ENCODE assay signal across 20 cellular contexts in the genomic region with DNA sequence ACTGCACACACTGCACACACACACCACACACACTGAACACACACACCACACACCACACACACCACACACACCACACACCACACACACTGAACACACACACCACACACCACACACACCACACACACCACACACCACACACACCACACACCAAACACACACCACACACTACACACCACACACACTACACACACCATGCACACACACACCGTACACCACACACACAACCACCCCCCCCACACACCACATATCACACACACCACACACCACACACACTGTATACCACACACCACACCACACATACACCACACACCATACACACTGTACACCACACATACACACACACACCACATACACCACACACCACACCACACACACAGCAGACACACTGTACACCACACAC. TPM values are rescaled to one million over a fixed set of nuclear protein-coding genes. Genes with fewer than 3 reads are reported as not detected.
DNase-seq lines count a peak whose midpoint lies in the region; ATAC-seq, FAIRE-seq and TF ChIP-seq lines count a peak whose summit lies in the region.
"Had no signal": no experiment of that assay in that cellular context is flagged by ENCODE, and none has a peak within 500 bp of the region (broad histone marks: within the 10 kb centered on the region; RNA-seq: fewer than 3 reads in every experiment).

No MANE protein-coding gene starts in this region.

- WGBS in GM12878 (ENCODE audit: insufficient coverage, insufficient replicate concordance, low lambda C conversion rate, missing lambda C conversion rate): 100% methylated on average over 1 of the region's 1 CpG
- WGBS in mesenchymal stem cell: no CpG with 5 or more reads among the region's 1 CpG
- WGBS in body of pancreas, 2 donors: 85 to 100% methylated on average over 1 of the region's 1 CpG

- no peaks in the 10 kb centered on the region for H3K79me1 ChIP-seq in mesenchymal stem cell (replicated peaks; ENCODE audit: low read length, poor library complexity, severe bottlenecking)

- H4K91ac ChIP-seq in mesenchymal stem cell (ENCODE audit: low read length): peak overlapping the region; percentile 25

- no peaks in the 10 kb centered on the region for H3K4me1 ChIP-seq in GM12878 (ENCODE audit: control insufficient read depth, insufficient read depth, low read length)
- no peaks in the 10 kb centered on the region for H3K4me1 ChIP-seq in mesenchymal stem cell (ENCODE audit: control insufficient read depth, insufficient read depth, low read depth, low read length)
- no peaks in the 10 kb centered on the region for H3K4me1 ChIP-seq in body of pancreas

- no peak overlapping the region for H2AK5ac ChIP-seq in mesenchymal stem cell (ENCODE audit: low read length, severe bottlenecking)

- ATAC-seq in activated T-cell treated with anti-CD3 and anti-CD28 coated beads, Interleukin-2, amount 50 U/mL, for 72 hours (replicated peaks in 1 of 2): no peak
- ATAC-seq in GM12878 (no peak), GM18502 (IDR thresholded peaks at IDR 0.05; ENCODE audit: poor library complexity, unreplicated experiment) (no peak), body of pancreas (no peak), HG03520 (IDR thresholded peaks at IDR 0.05; ENCODE audit: unreplicated experiment) (no peak)
- ATAC-seq: CD8-positive, alpha-beta T cell had no signal

- H3K9me3 ChIP-seq in GM12878 (replicated peaks; ENCODE audit: control insufficient read depth, insufficient read depth, low read length) (peaks cover 1% of the 10 kb centered on the region; the same call in 2 of the 3 replicates), mesenchymal stem cell (ENCODE audit: control insufficient read depth, low read length) (peaks cover 13% of the 10 kb centered on the region), body of pancreas (peaks cover 0 to 5% (median 0%) of the 10 kb centered on the region in 3 donors)

- H3K18ac ChIP-seq in mesenchymal stem cell (ENCODE audit: low read depth in 1 of 2, low read length in 2 of 2): no peak overlapping the region

- POLR2A ChIA-PET in GM12878 (lab: Charles Lee): no interaction called here

- no peak overlapping the region for H3K4ac ChIP-seq in mesenchymal stem cell (ENCODE audit: low read depth in 1 of 2, low read length in 2 of 2)

- H3K4me3 Mint-ChIP-seq in activated T-cell treated with anti-CD3 and anti-CD28 coated beads, Interleukin-2, amount 50 U/mL, for 72 hours: no peak overlapping the region
- H3K4me3 Mint-ChIP-seq: CD14-positive monocyte; CD8-positive, alpha-beta T cell had no signal

- peaks cover 30% of the 10 kb centered on the region for H3K27me3 Mint-ChIP-seq in activated T-cell treated with anti-CD3 and anti-CD28 coated beads, Interleukin-2, amount 50 U/mL, for 72 hours (ENCODE audit: low read depth)

- intact Hi-C loops in GM12878 (cut with micrococcal nuclease; ENCODE audit: unreplicated experiment) (no loop called here), body of pancreas (cut with DNase I) (no loop called here)

- TF ChIP-seq RAD21 in GM12878 (IDR thresholded peaks at IDR 0.05; ENCODE audit: insufficient read depth, low read depth, low read length): no peak

- TF ChIP-seq EP300 in GM12878 (IDR thresholded peaks at IDR 0.05; ENCODE audit: borderline replicate concordance in 1 of 2, control insufficient read depth in 1 of 2, low read depth in 2 of 2, low read length in 2 of 2): no peak

- H3K27ac ChIP-seq in GM12878 (ENCODE audit: control insufficient read depth, insufficient read depth) (no peak overlapping the region), mesenchymal stem cell (ENCODE audit: low read length, poor library complexity, severe bottlenecking) (no peak overlapping the region), body of pancreas (no peak overlapping the region)
- H3K27ac ChIP-seq: 22Rv1, GM23248 had no signal

- H3K4me1 Mint-ChIP-seq in activated T-cell treated with anti-CD3 and anti-CD28 coated beads, Interleukin-2, amount 50 U/mL, for 72 hours (ENCODE audit: low read depth): no peaks in the 10 kb centered on the region
- H3K4me1 Mint-ChIP-seq: CD14-positive monocyte had no signal

- FAIRE-seq in GM12878 (lab: Jason Lieb, UNC): peak; percentile 54
- FAIRE-seq: D721Med, G401.6, GM18507 had no signal

- peak overlapping the region in 1 of 2 experiments; percentile 38 for H3K14ac ChIP-seq in mesenchymal stem cell (ENCODE audit: low read length in 2 of 2)

- RAD21 ChIA-PET in GM12878 (lab: Charles Lee; ENCODE audit: unreplicated experiment): no interaction called here

- H2BK120ac ChIP-seq in mesenchymal stem cell (ENCODE audit: low read depth, low read length): no peak overlapping the region

- H4K20me1 ChIP-seq in GM12878 (ENCODE audit: control insufficient read depth, insufficient read depth): no peaks in the 10 kb centered on the region

- H3K4me2 ChIP-seq in GM12878 (ENCODE audit: control insufficient read depth, insufficient read depth) (no peak overlapping the region), mesenchymal stem cell (ENCODE audit: low read length, poor library complexity, severe bottlenecking) (no peak overlapping the region)

- SMC1A ChIA-PET in GM12878 (lab: Charles Lee; ENCODE audit: uncharacterized antibody, unreplicated experiment): no interaction called here

- no peaks in the 10 kb centered on the region for H3K36me3 Mint-ChIP-seq in activated T-cell treated with anti-CD3 and anti-CD28 coated beads, Interleukin-2, amount 50 U/mL, for 72 hours (ENCODE audit: insufficient read depth in 2 of 2)
- H3K36me3 Mint-ChIP-seq: CD14-positive monocyte; CD8-positive, alpha-beta T cell had no signal

- no peak overlapping the region for H3K4me3 ChIP-seq in GM12878
- H3K4me3 ChIP-seq in mesenchymal stem cell (ENCODE audit: insufficient read depth in 1 of 2, low read depth in 1 of 2, low read length in 2 of 2): no peak overlapping the region
- H3K4me3 ChIP-seq in body of pancreas: no peak overlapping the region
- H3K4me3 ChIP-seq: GM23248 had no signal

- in situ Hi-C loops in GM12878 (cut with MboI): no loop called here

- peak overlapping the region; percentile 12 for H3K27ac Mint-ChIP-seq in activated T-cell treated with anti-CD3 and anti-CD28 coated beads, Interleukin-2, amount 50 U/mL, for 72 hours
- H3K27ac Mint-ChIP-seq: CD8-positive, alpha-beta T cell had no signal

- no peak overlapping the region for H3K9ac ChIP-seq in GM12878 (ENCODE audit: control insufficient read depth, insufficient read depth, low read length)
- no peak overlapping the region for H3K9ac ChIP-seq in mesenchymal stem cell (ENCODE audit: low read length)
- H3K9ac ChIP-seq: GM23248 had no signal

- H3K27me3 ChIP-seq in GM12878 (replicated peaks in 1 of 2; ENCODE audit: control insufficient read depth in 2 of 2, insufficient read depth in 2 of 2, low read length in 1 of 2) (peaks cover 0 to 4% of the 10 kb centered on the region in 2 experiments; a peak in 3 of 4 replicates), mesenchymal stem cell (ENCODE audit: control insufficient read depth in 1 of 2, insufficient read depth in 1 of 2, low read length in 2 of 2) (peaks cover 9 to 35% of the 10 kb centered on the region in 2 experiments), body of pancreas (no peaks in the 10 kb centered on the region)

- no peaks in the 10 kb centered on the region for H3K79me2 ChIP-seq in GM12878 (ENCODE audit: control insufficient read depth, insufficient read depth, low read length)

- TF ChIP-seq CTCF in GM12878 (IDR thresholded peaks at IDR 0.05 in 2 of 3, conservative IDR thresholded peaks at IDR 0.05 in 1 of 3; ENCODE audit: control insufficient read depth in 2 of 3, extremely low read depth in 1 of 3, insufficient read depth in 1 of 3, low read depth in 3 of 3, low read length in 3 of 3) (no peak), body of pancreas (IDR thresholded peaks at IDR 0.05) (no peak)

- DNase-seq in activated T-cell treated with anti-CD3 and anti-CD28 coated beads, Interleukin-2, amount 50 U/mL, for 72 hours: no peak
- DNase-seq in activated T-cell treated with anti-CD3 and anti-CD28 coated beads, Interleukin-2, amount 50 U/mL, for 48 hours: no peak
- DNase-seq in GM12878 (ENCODE audit: low read depth, low spot score) (no peak), mesenchymal stem cell (no peak), NCI-H524 (lab: John Stamatoyannopoulos, UW) (no peak), body of pancreas (no peak)
- DNase-seq: CD8-positive, alpha-beta T cell; COR-L47; DMS153; DMS79 treated with DMSO at 0.1 percent for 48 hours; EL; GM23248; H7 had no signal

- CTCF ChIA-PET in GM12878 (lab: Yijun Ruan, JAX): no interaction called here

- TF ChIP-seq POLR2A in GM12878 (IDR thresholded peaks at IDR 0.05; ENCODE audit: low read depth, low read length) (no peak), body of pancreas (IDR thresholded peaks at IDR 0.05) (no peak)

- no peak overlapping the region for H2BK5ac ChIP-seq in mesenchymal stem cell (ENCODE audit: low read depth, low read length, poor library complexity, severe bottlenecking)

- H3K9me3 Mint-ChIP-seq in activated T-cell treated with anti-CD3 and anti-CD28 coated beads, Interleukin-2, amount 50 U/mL, for 72 hours: peaks cover 0 to 12% of the 10 kb centered on the region in 2 donors
- H3K9me3 Mint-ChIP-seq: CD8-positive, alpha-beta T cell had no signal

- H3K23ac ChIP-seq in mesenchymal stem cell (ENCODE audit: low read length in 2 of 2): no peak overlapping the region

- H4K8ac ChIP-seq in mesenchymal stem cell (ENCODE audit: low read length): no peak overlapping the region

- H2AFZ ChIP-seq in GM12878 (ENCODE audit: control insufficient read depth, low read depth, low read length) (no peak overlapping the region), mesenchymal stem cell (ENCODE audit: low read depth, low read length) (no peak overlapping the region)
- H2AFZ ChIP-seq: GM23248 had no signal

- no TSS peak for BruUV-seq in GM12878 (replicated peaks; lab: Mats Ljungman, UMichigan)

- H3K36me3 ChIP-seq in GM12878 (ENCODE audit: control insufficient read depth in 2 of 2, insufficient read depth in 2 of 2, low read length in 1 of 2) (no peaks in the 10 kb centered on the region), mesenchymal stem cell (ENCODE audit: control insufficient read depth in 1 of 2, insufficient read depth in 2 of 2, low read depth in 1 of 2, low read length in 2 of 2) (no peaks in the 10 kb centered on the region), body of pancreas (replicated peaks in 1 of 2; ENCODE audit: insufficient read depth in 1 of 2, low read depth in 2 of 2) (no peaks in the 10 kb centered on the region)

- no peak overlapping the region for H2BK15ac ChIP-seq in mesenchymal stem cell (ENCODE audit: low read depth, poor library complexity, severe bottlenecking)

- no peak overlapping the region for H2BK12ac ChIP-seq in mesenchymal stem cell (ENCODE audit: low read length in 2 of 2)

RNA-seq across cellular contexts. Expression of a gene that starts 59.5 kb away (rescaled TPM):
- total RNA-seq in activated T-cell treated with anti-CD3 and anti-CD28 coated beads, Interleukin-2, amount 50 U/mL, for 72 hours: 10 to 100 TPM; 81.3 to 88.6 TPM
- 95.6 and 97.4 TPM in 2 replicates for total RNA-seq in GM12878 (2013; cell fraction: nucleolus; rRNA removed)
- total RNA-seq in GM12878 (2014; rRNA removed) (24.5 and 30.8 TPM in 2 replicates), GM12878 (2014; rRNA removed; fragmentation: Illumina TruSeq; extraction: Trizol) (73.8 and 78.0 TPM in 2 replicates), GM12878 (2021) (53.7 and 57.6 TPM in 2 replicates), body of pancreas (10 to 100 TPM in 1 of 2 donors, 1 to 10 TPM in 1; 8.6 to 57.4 TPM)
- 15.3 TPM for polyA plus RNA-seq in GM12878 (2011; ENCODE audit: low read depth)
- polyA plus RNA-seq in GM12878 (2011; rRNA removed) (33.0 and 59.5 TPM in 2 replicates), GM12878 (2014; fragmentation: Illumina TruSeq; extraction: Trizol) (68.1 and 92.0 TPM in 2 replicates), GM12878 (2014; fragmentation: Nextera tagmentation; extraction: Ambion mirVana) (10 to 100 TPM; 87.2 to 96.0 TPM), GM12878 (2014; rRNA removed) (35.5 and 41.0 TPM in 2 replicates), GM12878 (2016; fragmentation: Nextera tagmentation; extraction: Ambion mirVana) (10 to 100 TPM; 67.2 to 75.9 TPM)
- 14.4 and 17.2 TPM in 2 replicates for polyA plus RNA-seq in GM12878 (2011; cell fraction: cytosol; rRNA removed)
- polyA plus RNA-seq in GM12878 (2011; cell fraction: nucleus; rRNA removed): 21.3 and 26.3 TPM in 2 replicates
- polyA plus RNA-seq in GM12878 (2012): 40.1 and 43.1 TPM in 2 replicates
- polyA minus RNA-seq in GM12878 (2011; rRNA and poly(A)+ RNA removed): 23.3 and 37.2 TPM in 2 replicates
- 13.8 and 14.3 TPM in 2 replicates for polyA minus RNA-seq in GM12878 (2011; cell fraction: cytosol; rRNA and poly(A)+ RNA removed)
- polyA minus RNA-seq in GM12878 (2011; cell fraction: nucleus; rRNA and poly(A)+ RNA removed): 35.4 and 45.3 TPM in 2 replicates
- polyA plus RNA-seq in mesenchymal stem cell (2013, experiment 1 of 2): 85.5 TPM
- polyA plus RNA-seq in mesenchymal stem cell (2013, experiment 2 of 2): 88.4 TPM
